Comparison of ENCODE assay signal across 1 cellular context in genomic region chr6:45472383-45472782, GRCh38.
TF ChIP-seq lines count a peak whose summit lies in the region.

No MANE protein-coding gene starts in this region.

TF ChIP-seq in IMR-90, 13 proteins besides CTCF, POLR2A, EP300 and RAD21 (continued from another document):
- TF ChIP-seq MAFK (IDR thresholded peaks at IDR 0.05; ENCODE audit: low read depth, low read length) (no peak), CHD1 (IDR thresholded peaks at IDR 0.05; ENCODE audit: low read depth, low read length) (no peak), ELK1 (IDR thresholded peaks at IDR 0.05; ENCODE audit: borderline replicate concordance, low read depth, low read length) (no peak), FOS (IDR thresholded peaks at IDR 0.05; ENCODE audit: low read depth, low read length) (no peak), MAZ (IDR thresholded peaks at IDR 0.05; ENCODE audit: borderline replicate concordance, low read depth, low read length) (no peak), BHLHE40 (IDR thresholded peaks at IDR 0.05; ENCODE audit: low read depth, low read length) (no peak), SMC3 (IDR thresholded peaks at IDR 0.05; ENCODE audit: low read depth, low read length) (no peak), NFE2L2 (IDR thresholded peaks at IDR 0.05; ENCODE audit: low read depth, low read length) (no peak), USF2 (IDR thresholded peaks at IDR 0.05; ENCODE audit: low read depth, low read length) (no peak)
